In the genomic region with DNA sequence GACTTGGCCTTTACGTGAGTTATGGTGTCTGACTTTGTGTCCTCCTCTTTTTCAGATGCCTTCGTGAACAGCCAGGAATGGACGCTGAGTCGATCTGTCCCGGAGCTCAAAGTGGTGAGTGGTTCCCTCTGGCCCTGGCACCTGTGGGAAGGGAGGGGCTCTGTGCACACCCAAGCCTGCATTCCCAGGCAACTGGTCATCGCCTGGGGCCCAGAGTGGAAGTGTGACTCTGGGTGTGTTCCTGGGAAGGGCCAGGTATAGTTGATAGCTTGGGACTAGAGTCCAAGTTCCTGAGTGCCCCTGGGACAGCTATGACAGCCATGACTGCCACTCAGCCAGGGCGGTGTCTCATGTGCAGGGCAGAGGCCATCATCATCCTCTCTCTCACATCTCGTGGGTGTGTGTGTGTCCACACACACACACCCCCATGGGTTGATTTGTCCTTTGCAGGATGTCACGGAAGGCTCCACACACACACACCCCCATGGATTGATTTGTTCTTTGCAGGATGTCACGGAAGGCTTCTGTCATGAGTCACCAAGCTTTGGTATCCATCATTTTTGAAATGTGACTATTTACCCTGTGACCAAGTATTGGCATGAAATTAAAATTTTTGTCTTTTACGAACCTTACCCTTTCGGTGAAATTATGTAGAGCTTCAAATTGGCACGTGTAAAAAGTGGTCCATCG, we compare ENCODE assay signal across 12 cellular contexts.
DNase-seq lines count a peak whose midpoint lies in the region; ATAC-seq and TF ChIP-seq lines count a peak whose summit lies in the region.
"Had no signal": no experiment of that assay in that cellular context is flagged by ENCODE, and none has a peak within 500 bp of the region (broad histone marks: within the 10 kb centered on the region; RNA-seq: fewer than 3 reads in every experiment).

No MANE protein-coding gene starts in this region.

- no peak for TF ChIP-seq CTCF in left lung (IDR thresholded peaks at IDR 0.05)
- TF ChIP-seq CTCF in transverse colon (IDR thresholded peaks at IDR 0.05): no peak
- TF ChIP-seq CTCF in coronary artery (IDR thresholded peaks at IDR 0.05): no peak

- no peaks in the 10 kb centered on the region for H3K27me3 ChIP-seq in left lung
- no peaks in the 10 kb centered on the region for H3K27me3 ChIP-seq in transverse colon

- peak overlapping the region; percentile 4 to 35 for H3K27ac ChIP-seq in left lung
- peak overlapping the region; percentile 54 to 84 (median 78) for H3K27ac ChIP-seq in transverse colon
- no peak overlapping the region for H3K27ac ChIP-seq in coronary artery

- DNase-seq in HT-29 (ENCODE audit: low spot score): peak; percentile 81
- peak; percentile 56 for DNase-seq in astrocyte of the hippocampus (ENCODE audit: low read depth, low spot score)
- DNase-seq in left lung: peak in 1 of 2 donors; percentile 58
- DNase-seq in transverse colon: peak; percentile 89
- no peak for DNase-seq in coronary artery (ENCODE audit: low spot score)
- DNase-seq in activated effector memory CD4-positive, alpha-beta T cell treated with anti-CD3 and anti-CD28 coated beads, Interleukin-2, amount 50 U/mL, for 16 hours: no peak
- DNase-seq: naive thymus-derived CD4-positive, alpha-beta T cell; NCI-H146 had no signal

- H3K4me3 ChIP-seq in left lung (no peak overlapping the region), transverse colon (no peak overlapping the region), coronary artery (no peak overlapping the region)

- H3K4me1 ChIP-seq in left lung (no peaks in the 10 kb centered on the region), transverse colon (peaks cover 4 to 23% (median 14%) of the 10 kb centered on the region in 4 donors)

- H3K36me3 ChIP-seq in left lung (no peaks in the 10 kb centered on the region), transverse colon (no peaks in the 10 kb centered on the region)

- 67 to 86% methylated on average over 5 to 13 of the region's 14 CpGs for WGBS in transverse colon (ENCODE audit: low coverage in 1 of 2), 2 donors

- TF ChIP-seq POLR2A in transverse colon (IDR thresholded peaks at IDR 0.05): peak; percentile 80

- peak; percentile 94 for ATAC-seq in left lung
- no peak for ATAC-seq in HG03108 (IDR thresholded peaks at IDR 0.05; ENCODE audit: unreplicated experiment)
- ATAC-seq in GM18519 (IDR thresholded peaks at IDR 0.05; ENCODE audit: low FRiP score, unreplicated experiment): no peak
- ATAC-seq: naive thymus-derived CD4-positive, alpha-beta T cell; stimulated activated memory B cell treated with anti-CD40 and anti-IgM and Interleukin-4, amounts not matched to agents 10 μg/mL and 1 μg/mL and 100 μg/mL, for 72 hours; WTC11 had no signal

- no peaks in the 10 kb centered on the region for H3K9me3 ChIP-seq in left lung
- no peaks in the 10 kb centered on the region for H3K9me3 ChIP-seq in transverse colon

- TF ChIP-seq EP300 in transverse colon (IDR thresholded peaks at IDR 0.05; ENCODE audit: low read depth): peak; percentile 27

- in situ Hi-C loops in transverse colon (cut with MboI; ENCODE audit: low pct_ligation_motif_present in 1 of 4, low pct_unique_long_range_greater_than_20kb in 1 of 4, low sequenced_read_pairs in 3 of 4): loop anchor here in 1 of 4 donors (25.0 kb wide), 1 partner anchor 572 kb away; no protein-coding TSS in a partner anchor

- intact Hi-C loops in left lung (cut with DNase I): no loop called here
- intact Hi-C loops in transverse colon (cut with DNase I; ENCODE audit: low total_unique reads): no loop called here

Comparison
In these comparisons a context has a peak if more than half of its experiments do, and no peak if none do; other contexts are left out.
1. DNase-seq: peak in HT-29 (single experiment), astrocyte of the hippocampus (single experiment) and transverse colon (single experiment); none in coronary artery (single experiment) and activated effector memory CD4-positive, alpha-beta T cell treated with anti-CD3 and anti-CD28 coated beads, Interleukin-2, amount 50 U/mL, for 16 hours (single experiment).
2. H3K27ac ChIP-seq: peak in left lung (2 of 2) and transverse colon (4 of 4); none in coronary artery (0 of 2).